In the genomic region with DNA sequence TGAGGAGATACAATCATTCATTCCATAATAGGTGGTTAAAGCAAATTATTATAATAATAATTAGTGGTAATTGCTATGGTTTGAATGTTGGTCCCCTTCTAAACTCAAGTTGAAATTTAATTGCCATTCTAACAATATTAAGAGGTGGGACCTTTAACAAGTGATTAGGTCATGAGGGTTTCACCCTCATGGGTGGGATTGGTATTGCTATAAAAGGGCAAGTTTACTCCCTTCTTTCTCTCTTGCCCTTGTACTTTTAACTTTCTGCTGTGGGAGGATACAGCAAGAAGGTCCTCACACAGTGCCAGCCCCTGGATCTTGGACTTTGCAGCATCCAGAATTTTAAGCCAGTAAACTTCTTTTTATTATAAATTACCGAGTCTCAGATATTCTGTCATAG, we compare ENCODE assay signal across 17 cellular contexts.
DNase-seq lines count a peak whose midpoint lies in the region; ATAC-seq, FAIRE-seq and TF ChIP-seq lines count a peak whose summit lies in the region.
"Had no signal": no experiment of that assay in that cellular context is flagged by ENCODE, and none has a peak within 500 bp of the region (broad histone marks: within the 10 kb centered on the region; RNA-seq: fewer than 3 reads in every experiment).

No MANE protein-coding gene starts in this region.

- H3K27me3 ChIP-seq in CD4-positive, CD25-positive, alpha-beta regulatory T cell (ENCODE audit: control insufficient read depth, insufficient read depth, low read length), result no peaks in the 10 kb centered on the region
- H3K27me3 ChIP-seq in breast epithelium (no peaks in the 10 kb centered on the region), sigmoid colon (no peaks in the 10 kb centered on the region)
- H3K27me3 ChIP-seq: SJCRH30, tibial artery had no signal

- TF ChIP-seq EP300 in sigmoid colon (IDR thresholded peaks at IDR 0.05), result no peak

- ATAC-seq in CD4-positive, CD25-positive, alpha-beta regulatory T cell (ENCODE audit: low read depth in 2 of 2), result no peak
- peak; percentile 28 for ATAC-seq in GM18867 (IDR thresholded peaks at IDR 0.05; ENCODE audit: unreplicated experiment)
- no peak for ATAC-seq in activated T-helper 17 cell treated with anti-CD3 and anti-CD28 coated beads, Interleukin-2, amount 50 U/mL, for 72 hours (replicated peaks)

- H3K27ac Mint-ChIP-seq in CD4-positive, CD25-positive, alpha-beta regulatory T cell, result peak overlapping the region in 1 of 3 donors; percentile 62
- no peak overlapping the region for H3K27ac Mint-ChIP-seq in activated T-helper 17 cell treated with anti-CD3 and anti-CD28 coated beads, Interleukin-2, amount 50 U/mL, for 72 hours

- no peak for TF ChIP-seq POLR2A in breast epithelium (IDR thresholded peaks at IDR 0.05)
- no peak for TF ChIP-seq POLR2A in sigmoid colon (IDR thresholded peaks at IDR 0.05)

- H3K9me3 Mint-ChIP-seq in CD4-positive, CD25-positive, alpha-beta regulatory T cell, result peaks cover 0 to 10% (median 3%) of the 10 kb centered on the region in 7 donors
- H3K9me3 Mint-ChIP-seq in activated T-helper 17 cell treated with anti-CD3 and anti-CD28 coated beads, Interleukin-2, amount 50 U/mL, for 72 hours, result peaks cover 5% of the 10 kb centered on the region

- no peak overlapping the region for H3K4me3 ChIP-seq in CD4-positive, CD25-positive, alpha-beta regulatory T cell (ENCODE audit: low read depth, low read length)
- H3K4me3 ChIP-seq in breast epithelium (no peak overlapping the region), sigmoid colon (no peak overlapping the region)
- H3K4me3 ChIP-seq: left ventricle myocardium inferior, SJCRH30, skin epidermis, tibial artery had no signal

- 84 to 88% methylated on average over 1 of the region's 1 CpG for WGBS in sigmoid colon, 2 donors

- peak overlapping the region; percentile 2 for H3K27ac ChIP-seq in CD4-positive, CD25-positive, alpha-beta regulatory T cell (ENCODE audit: insufficient read depth, low read length, poor library complexity, severe bottlenecking)
- H3K27ac ChIP-seq in breast epithelium (no peak overlapping the region), sigmoid colon (no peak overlapping the region)
- H3K27ac ChIP-seq: left ventricle myocardium inferior, SJCRH30, tibial artery had no signal

- intact Hi-C loops in breast epithelium (cut with DNase I; ENCODE audit: low total_unique reads) (no loop called here), sigmoid colon (cut with DNase I) (no loop called here)

- peaks cover 15% of the 10 kb centered on the region for H3K4me1 ChIP-seq in CD4-positive, CD25-positive, alpha-beta regulatory T cell (ENCODE audit: control insufficient read depth, insufficient read depth, low read length, poor library complexity, severe bottlenecking)
- H3K4me1 ChIP-seq in breast epithelium (no peaks in the 10 kb centered on the region), sigmoid colon (no peaks in the 10 kb centered on the region)
- H3K4me1 ChIP-seq: left ventricle myocardium inferior, SJCRH30, tibial artery had no signal

- H3K27me3 Mint-ChIP-seq in CD4-positive, CD25-positive, alpha-beta regulatory T cell, result no peaks in the 10 kb centered on the region
- no peaks in the 10 kb centered on the region for H3K27me3 Mint-ChIP-seq in activated T-helper 17 cell treated with anti-CD3 and anti-CD28 coated beads, Interleukin-2, amount 50 U/mL, for 72 hours

- TF ChIP-seq CTCF in breast epithelium (IDR thresholded peaks at IDR 0.05), result no peak
- no peak for TF ChIP-seq CTCF in sigmoid colon (IDR thresholded peaks at IDR 0.05)

- FAIRE-seq in HTR-8/SVneo (lab: Jason Lieb, UNC), result peak; percentile 62

- H3K4me3 Mint-ChIP-seq in CD4-positive, CD25-positive, alpha-beta regulatory T cell, result no peak overlapping the region
- H3K4me3 Mint-ChIP-seq in activated T-helper 17 cell treated with anti-CD3 and anti-CD28 coated beads, Interleukin-2, amount 50 U/mL, for 72 hours, result peak overlapping the region; percentile 20

- no peak for DNase-seq in CD4-positive, CD25-positive, alpha-beta regulatory T cell
- DNase-seq in HTR-8/SVneo (ENCODE audit: insufficient read length, low spot score) (no peak), NCI-H2171 (lab: John Stamatoyannopoulos, UW) (no peak), breast epithelium (ENCODE audit: low spot score in 2 of 2) (no peak), sigmoid colon (no peak), NCI-H1436 (lab: John Stamatoyannopoulos, UW) (no peak)
- DNase-seq: activated effector memory CD4-positive, alpha-beta T cell treated with Interleukin-2 at 50 U/mL for 16 hours; H7; left ventricle myocardium inferior; NCI-H1694; SJCRH30; stimulated activated naive CD4-positive, alpha-beta T cell treated with Interleukin-2 at 50 U/mL for 16 hours; T-helper 9 cell; tibial artery had no signal

- peaks cover 6 to 27% (median 10%) of the 10 kb centered on the region in 4 donors for H3K4me1 Mint-ChIP-seq in CD4-positive, CD25-positive, alpha-beta regulatory T cell
- peaks cover 4% of the 10 kb centered on the region for H3K4me1 Mint-ChIP-seq in activated T-helper 17 cell treated with anti-CD3 and anti-CD28 coated beads, Interleukin-2, amount 50 U/mL, for 72 hours

- H3K36me3 ChIP-seq in CD4-positive, CD25-positive, alpha-beta regulatory T cell (ENCODE audit: control insufficient read depth, insufficient read depth, low read length), result no peaks in the 10 kb centered on the region
- peaks cover 3% of the 10 kb centered on the region for H3K36me3 ChIP-seq in breast epithelium
- no peaks in the 10 kb centered on the region for H3K36me3 ChIP-seq in sigmoid colon
- H3K36me3 ChIP-seq: left ventricle myocardium inferior, SJCRH30, tibial artery had no signal

- H3K9me3 ChIP-seq in CD4-positive, CD25-positive, alpha-beta regulatory T cell (ENCODE audit: control insufficient read depth in 2 of 2, low read length in 2 of 2), result peaks cover 0 to 3% of the 10 kb centered on the region in 2 experiments
- H3K9me3 ChIP-seq in breast epithelium, result no peaks in the 10 kb centered on the region
- H3K9me3 ChIP-seq in sigmoid colon, result no peaks in the 10 kb centered on the region
- H3K9me3 ChIP-seq: left ventricle myocardium inferior, SJCRH30, tibial artery had no signal

- no peaks in the 10 kb centered on the region for H3K36me3 Mint-ChIP-seq in CD4-positive, CD25-positive, alpha-beta regulatory T cell
- H3K36me3 Mint-ChIP-seq in activated T-helper 17 cell treated with anti-CD3 and anti-CD28 coated beads, Interleukin-2, amount 50 U/mL, for 72 hours (ENCODE audit: low read depth), result no peaks in the 10 kb centered on the region
